8 cellular contexts compared by ENCODE assay signal in genomic region chr1:21262282-21263051, GRCh38. TPM values are rescaled to one million over a fixed set of nuclear protein-coding genes. Genes with fewer than 3 reads are reported as not detected.
DNase-seq lines count a peak whose midpoint lies in the region; ATAC-seq and TF ChIP-seq lines count a peak whose summit lies in the region.

No MANE protein-coding gene starts in this region.

- no peak for ATAC-seq in GM21381 (IDR thresholded peaks at IDR 0.05; ENCODE audit: unreplicated experiment)
- no peak for ATAC-seq in HG03196 (IDR thresholded peaks at IDR 0.05; ENCODE audit: unreplicated experiment)

- H3K27ac ChIP-seq in CD8-positive, alpha-beta memory T cell (ENCODE audit: low read depth, low read length), result peak overlapping the region; percentile 16
- peak overlapping the region; percentile 83 to 93 (median 91) for H3K27ac ChIP-seq in thyroid gland

- DNase-seq in CD8-positive, alpha-beta memory T cell, result no peak
- DNase-seq in NCI-H2227 treated with DMSO at 0.1 percent for 48 hours (lab: John Stamatoyannopoulos, UW), result peak; percentile 56
- DNase-seq in medulla oblongata (ENCODE audit: extremely low spot score), result peak; percentile 51
- DNase-seq in thyroid gland, result peak; percentile 86 to 90
- DNase-seq in NCI-H1694 (lab: John Stamatoyannopoulos, UW), result no peak

- peaks cover 25% of the 10 kb centered on the region for H3K4me1 ChIP-seq in CD8-positive, alpha-beta memory T cell (ENCODE audit: insufficient read depth, low read length)
- H3K4me1 ChIP-seq in thyroid gland, result peaks cover 25 to 56% of the 10 kb centered on the region in 2 donors

- no peaks in the 10 kb centered on the region for H3K9me3 Mint-ChIP-seq in CD8-positive, alpha-beta memory T cell
- no peaks in the 10 kb centered on the region for H3K9me3 Mint-ChIP-seq in dendritic cell treated with granulocyte-macrophage colony-stimulating factor and Interleukin-4, amounts not matched to agents 40 ng/mL and 50 ng/mL, for 4 days

- TF ChIP-seq CTCF in thyroid gland (IDR thresholded peaks at IDR 0.05), result no peak

- intact Hi-C loops in dendritic cell treated with granulocyte-macrophage colony-stimulating factor and Interleukin-4, amounts not matched to agents 40 ng/mL and 50 ng/mL, for 4 days (cut with micrococcal nuclease), result no loop called here
- intact Hi-C loops in thyroid gland (cut with DNase I), result no loop called here

- 23 to 25% methylated on average over 17 to 21 of the region's 23 CpGs for WGBS in thyroid gland, 2 donors

- no peak for TF ChIP-seq POLR2A in thyroid gland (IDR thresholded peaks at IDR 0.05)

- H3K27ac Mint-ChIP-seq in CD8-positive, alpha-beta memory T cell, result peak overlapping the region in 5 of 8 donors; percentile 35 to 80 (median 70)
- H3K27ac Mint-ChIP-seq in dendritic cell treated with granulocyte-macrophage colony-stimulating factor and Interleukin-4, amounts not matched to agents 40 ng/mL and 50 ng/mL, for 4 days, result peak overlapping the region; percentile 77

- POLR2A ChIA-PET in CD8-positive, alpha-beta memory T cell (lab: Charles Lee), result no interaction called here

- H3K4me1 Mint-ChIP-seq in CD8-positive, alpha-beta memory T cell, result peaks cover 34 to 54% (median 46%) of the 10 kb centered on the region in 3 donors
- peaks cover 26% of the 10 kb centered on the region for H3K4me1 Mint-ChIP-seq in dendritic cell treated with granulocyte-macrophage colony-stimulating factor and Interleukin-4, amounts not matched to agents 40 ng/mL and 50 ng/mL, for 4 days (ENCODE audit: low read depth)

- H3K9me3 ChIP-seq in CD8-positive, alpha-beta memory T cell (ENCODE audit: low read length), result no peaks in the 10 kb centered on the region
- no peaks in the 10 kb centered on the region for H3K9me3 ChIP-seq in thyroid gland

- no peak overlapping the region for H3K4me3 ChIP-seq in CD8-positive, alpha-beta memory T cell (ENCODE audit: low read length)
- no peak overlapping the region for H3K4me3 ChIP-seq in thyroid gland (replicated peaks in 1 of 3)

- peaks cover 3 to 76% (median 17%) of the 10 kb centered on the region in 3 donors for H3K36me3 Mint-ChIP-seq in CD8-positive, alpha-beta memory T cell
- peaks cover 42% of the 10 kb centered on the region for H3K36me3 Mint-ChIP-seq in dendritic cell treated with granulocyte-macrophage colony-stimulating factor and Interleukin-4, amounts not matched to agents 40 ng/mL and 50 ng/mL, for 4 days (ENCODE audit: low read depth)

- CTCF ChIA-PET in CD8-positive, alpha-beta memory T cell (lab: Charles Lee), result interaction anchor here (0.9 to 2.0 kb wide), 4 partner anchors 8 to 108 kb away, joined by 3 to 11 read pairs (median 6); no protein-coding TSS in a partner anchor

- peaks cover 8% of the 10 kb centered on the region for H3K36me3 ChIP-seq in CD8-positive, alpha-beta memory T cell (ENCODE audit: insufficient read depth, low read length)
- H3K36me3 ChIP-seq in thyroid gland, result peaks cover 6 to 30% of the 10 kb centered on the region in 2 donors

- no peaks in the 10 kb centered on the region for H3K27me3 ChIP-seq in CD8-positive, alpha-beta memory T cell (ENCODE audit: insufficient read depth, low read length, poor library complexity, severe bottlenecking)
- no peaks in the 10 kb centered on the region for H3K27me3 ChIP-seq in thyroid gland

- no peak overlapping the region for H3K4me3 Mint-ChIP-seq in CD8-positive, alpha-beta memory T cell
- H3K4me3 Mint-ChIP-seq in dendritic cell treated with granulocyte-macrophage colony-stimulating factor and Interleukin-4, amounts not matched to agents 40 ng/mL and 50 ng/mL, for 4 days, result peak overlapping the region; percentile 66

- H3K27me3 Mint-ChIP-seq in CD8-positive, alpha-beta memory T cell, result no peaks in the 10 kb centered on the region
- H3K27me3 Mint-ChIP-seq in dendritic cell treated with granulocyte-macrophage colony-stimulating factor and Interleukin-4, amounts not matched to agents 40 ng/mL and 50 ng/mL, for 4 days, result peaks cover 66% of the 10 kb centered on the region

RNA-seq across cellular contexts. Expression of gene ECE1, which starts 27.8 kb away (rescaled TPM):
- total RNA-seq in CD8-positive, alpha-beta memory T cell, result 10 to 100 TPM; 78.2 to 88.4 TPM
- polyA plus RNA-seq in CD8-positive, alpha-beta memory T cell, result 41.5 TPM
- 100 to 1,000 TPM in 2 of 4 donors, 10 to 100 TPM in 2; 74.5 to 146 (median 97.2) TPM for total RNA-seq in thyroid gland

Comparison
In these comparisons a context has a peak if more than half of its experiments do, and no peak if none do; other contexts are left out.
1. DNase-seq: peak in NCI-H2227 treated with DMSO at 0.1 percent for 48 hours (single experiment), medulla oblongata (single experiment) and thyroid gland (2 of 2); none in CD8-positive, alpha-beta memory T cell (0 of 5) and NCI-H1694 (single experiment).